In genomic region chrX:129233791-129234190, GRCh38 we compare ENCODE assay signal across 31 cellular contexts.
"Had no signal": no experiment of that assay in that cellular context is flagged by ENCODE, and none has a peak within 500 bp of the region (broad histone marks: within the 10 kb centered on the region; RNA-seq: fewer than 3 reads in every experiment).

No MANE protein-coding gene starts in this region.

- H3K4me3 Mint-ChIP-seq: activated CD4-positive, alpha-beta T cell treated with anti-CD3 and anti-CD28 coated beads, Interleukin-2, amount 10 ng/mL, durations not matched to agents 24 days and 14 days; activated CD8-positive, alpha-beta T cell treated with anti-CD3 and anti-CD28 coated beads for 36 hours; activated naive CD4-positive, alpha-beta T cell treated with anti-CD3 and anti-CD28 coated beads, Interleukin-2, amount 50 U/mL, for 24 hours; activated naive CD8-positive, alpha-beta T cell treated with anti-CD3 and anti-CD28 coated beads, Interleukin-2, amount 10 ng/mL, durations not matched to agents 7 days and 5 days; activated T-cell treated with anti-CD3 and anti-CD28 coated beads, Interleukin-2, amount 50 U/mL, for 24 hours had no signal

- H3K4me1 ChIP-seq: ascending aorta, body of pancreas, breast epithelium, Peyer's patch had no signal

- H3K4me1 Mint-ChIP-seq: activated CD4-positive, alpha-beta T cell treated with anti-CD3 and anti-CD28 coated beads, Interleukin-2, amount 10 ng/mL, durations not matched to agents 24 days and 14 days; activated naive CD4-positive, alpha-beta T cell treated with anti-CD3 and anti-CD28 coated beads, Interleukin-2, amount 50 U/mL, for 24 hours; activated naive CD8-positive, alpha-beta T cell treated with anti-CD3 and anti-CD28 coated beads, Interleukin-2, amount 10 ng/mL, durations not matched to agents 7 days and 5 days had no signal

- H3K27me3 Mint-ChIP-seq: activated CD4-positive, alpha-beta T cell treated with anti-CD3 and anti-CD28 coated beads, Interleukin-2, amount 10 ng/mL, durations not matched to agents 24 days and 14 days; activated naive CD8-positive, alpha-beta T cell treated with anti-CD3 and anti-CD28 coated beads, Interleukin-2, amount 10 ng/mL, durations not matched to agents 7 days and 5 days had no signal

- DNase-seq: activated CD4-positive, alpha-beta T cell treated with anti-CD3 and anti-CD28 coated beads, Interleukin-2, amount 10 ng/mL, durations not matched to agents 24 days and 14 days; activated CD4-positive, alpha-beta T cell treated with anti-CD3 and anti-CD28 coated beads, Interleukin-2, amount 50 U/mL, for 4 hours; activated CD8-positive, alpha-beta T cell treated with anti-CD3 and anti-CD28 coated beads for 36 hours; activated gamma-delta T cell; activated naive CD4-positive, alpha-beta T cell treated with Interleukin-2 at 50 U/mL for 16 hours; activated naive CD8-positive, alpha-beta T cell treated with anti-CD3 and anti-CD28 coated beads, Interleukin-2, amount 10 ng/mL, durations not matched to agents 7 days and 5 days; activated T-cell treated with anti-CD3 and anti-CD28 coated beads, Interleukin-2, amount 50 U/mL, for 24 hours; amygdala; body of pancreas; caudate nucleus; cerebellar nuclear complex; NCI-H1048; NCI-H1105 treated with DMSO at 0.1 percent for 48 hours; NCI-H1436; NCI-H1694; NCI-H1930; NCI-H2081 treated with DMSO at 0.1 percent for 48 hours; NCI-H226; NCI-H446 treated with DMSO at 0.1 percent for 48 hours; NCI-H524; Peyer's patch; SIG-M5; T1000 had no signal

- H3K27ac ChIP-seq: ascending aorta, body of pancreas, breast epithelium, Peyer's patch, RWPE1 had no signal

- H3K9me3 ChIP-seq: ascending aorta, body of pancreas, breast epithelium, Peyer's patch had no signal

- ATAC-seq: activated CD8-positive, alpha-beta T cell treated with anti-CD3 and anti-CD28 coated beads for 36 hours; body of pancreas; K562; Right ventricle myocardium inferior had no signal

- H3K36me3 Mint-ChIP-seq: activated naive CD4-positive, alpha-beta T cell treated with anti-CD3 and anti-CD28 coated beads, Interleukin-2, amount 50 U/mL, for 24 hours; activated naive CD8-positive, alpha-beta T cell treated with anti-CD3 and anti-CD28 coated beads, Interleukin-2, amount 10 ng/mL, durations not matched to agents 7 days and 5 days had no signal

- H3K9me3 Mint-ChIP-seq: activated CD4-positive, alpha-beta T cell treated with anti-CD3 and anti-CD28 coated beads, Interleukin-2, amount 10 ng/mL, durations not matched to agents 24 days and 14 days; activated CD8-positive, alpha-beta T cell treated with anti-CD3 and anti-CD28 coated beads for 36 hours; activated naive CD4-positive, alpha-beta T cell treated with anti-CD3 and anti-CD28 coated beads, Interleukin-2, amount 50 U/mL, for 24 hours; activated naive CD8-positive, alpha-beta T cell treated with anti-CD3 and anti-CD28 coated beads, Interleukin-2, amount 10 ng/mL, durations not matched to agents 7 days and 5 days; activated T-cell treated with anti-CD3 and anti-CD28 coated beads, Interleukin-2, amount 50 U/mL, for 24 hours; activated T-helper 2 cell treated with anti-CD3 and anti-CD28 coated beads, Interferon-gamma antibody, Interleukin-2, Interleukin-4, amounts not matched to agents 10 μg/mL and 5 μg/mL and 100 μg/mL, durations not matched to agents 14 hours and 24 hours and 36 hours had no signal

- H3K4me3 ChIP-seq: ascending aorta, body of pancreas, breast epithelium, K562, Peyer's patch had no signal

- H3K27ac Mint-ChIP-seq: activated CD4-positive, alpha-beta T cell treated with anti-CD3 and anti-CD28 coated beads, Interleukin-2, amount 10 ng/mL, durations not matched to agents 24 days and 14 days; activated CD8-positive, alpha-beta T cell treated with anti-CD3 and anti-CD28 coated beads for 36 hours; activated naive CD4-positive, alpha-beta T cell treated with anti-CD3 and anti-CD28 coated beads, Interleukin-2, amount 50 U/mL, for 24 hours; activated naive CD8-positive, alpha-beta T cell treated with anti-CD3 and anti-CD28 coated beads, Interleukin-2, amount 10 ng/mL, durations not matched to agents 7 days and 5 days; activated T-cell treated with anti-CD3 and anti-CD28 coated beads, Interleukin-2, amount 50 U/mL, for 24 hours; activated T-helper 2 cell treated with anti-CD3 and anti-CD28 coated beads, Interferon-gamma antibody, Interleukin-2, Interleukin-4, amounts not matched to agents 10 μg/mL and 5 μg/mL and 100 μg/mL, durations not matched to agents 14 hours and 24 hours and 36 hours had no signal

- H3K27me3 ChIP-seq: ascending aorta, body of pancreas, Peyer's patch had no signal

- FAIRE-seq: K562, TTC549 had no signal

- H3K36me3 ChIP-seq: ascending aorta, breast epithelium, Peyer's patch had no signal
